Comparison of ENCODE assay signal across 44 cellular contexts in the genomic region with DNA sequence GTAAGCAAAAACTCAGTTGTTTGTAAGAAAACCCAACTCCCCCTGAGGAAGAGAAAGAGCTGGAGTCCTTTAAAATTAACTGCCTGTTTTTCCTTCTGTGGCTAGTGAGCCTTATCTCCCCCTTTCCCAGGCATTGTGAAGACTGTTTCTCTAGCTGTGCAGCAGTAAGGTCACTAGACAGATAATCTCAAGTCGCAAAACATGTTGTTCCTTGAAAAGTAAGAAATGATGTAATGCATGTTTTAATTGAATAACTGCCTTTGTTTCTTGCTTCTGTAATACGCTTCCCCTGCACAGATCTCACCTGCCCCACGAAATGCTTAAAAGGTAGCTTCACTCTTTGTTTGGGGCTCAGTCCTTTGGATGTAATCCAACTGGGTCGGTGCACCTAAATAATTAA. TPM values are rescaled to one million over a fixed set of nuclear protein-coding genes. Genes with fewer than 3 reads are reported as not detected.
"Had no signal": no experiment of that assay in that cellular context is flagged by ENCODE, and none has a peak within 500 bp of the region (broad histone marks: within the 10 kb centered on the region; RNA-seq: fewer than 3 reads in every experiment).

No MANE protein-coding gene starts in this region.

- H3K9me3 Mint-ChIP-seq: activated naive CD4-positive, alpha-beta T cell treated with anti-CD3 and anti-CD28 coated beads for 36 hours; activated naive CD4-positive, alpha-beta T cell treated with anti-CD3 and anti-CD28 coated beads, Interleukin-2, amount 10 ng/mL, durations not matched to agents 7 days and 5 days; activated naive CD4-positive, alpha-beta T cell treated with anti-CD3 and anti-CD28 coated beads, Interleukin-2, amount 50 U/mL, for 24 hours; activated naive CD4-positive, alpha-beta T cell treated with anti-CD3 and anti-CD28 coated beads, Interleukin-2, amount 50 U/mL, for 72 hours; activated naive CD8-positive, alpha-beta T cell treated with anti-CD3 and anti-CD28 coated beads for 36 hours; activated naive CD8-positive, alpha-beta T cell treated with anti-CD3 and anti-CD28 coated beads, Interleukin-2, amount 10 ng/mL, durations not matched to agents 7 days and 5 days; activated naive CD8-positive, alpha-beta T cell treated with anti-CD3 and anti-CD28 coated beads, Interleukin-2, amount 50 U/mL, for 24 hours; activated T-cell treated with anti-CD3 and anti-CD28 coated beads, Interleukin-2, amount 50 U/mL, for 24 hours; activated T-cell treated with anti-CD3 and anti-CD28 coated beads, Interleukin-2, amount 50 U/mL, for 4 hours; activated T-cell treated with anti-CD3 and anti-CD28 coated beads, Interleukin-2, amount 50 U/mL, for 72 hours; activated T-helper 1 cell treated with anti-CD3 and anti-CD28 coated beads, Interleukin-12 subunit alpha, Interleukin-12 subunit beta, Interleukin-2, Interleukin-4 antibody, amounts not matched to agents 30 ng/mL and 10 ng/mL and 1 ng/mL, durations not matched to agents 14 hours and 24 hours and 36 hours; activated T-helper 17 cell treated with anti-CD3 and anti-CD28 coated beads, Interleukin-2, amount 50 U/mL, for 72 hours; activated T-helper 2 cell treated with anti-CD3 and anti-CD28 coated beads, Interferon-gamma antibody, Interleukin-2, Interleukin-4, amounts not matched to agents 10 μg/mL and 5 μg/mL and 100 μg/mL, durations not matched to agents 14 hours and 24 hours and 36 hours; central memory CD8-positive, alpha-beta T cell had no signal

- H3K27ac ChIP-seq: adrenal gland, ascending aorta, body of pancreas, brain microvascular endothelial cell, breast epithelium, cardiac muscle cell had no signal

- H3K4me1 Mint-ChIP-seq: activated naive CD4-positive, alpha-beta T cell treated with anti-CD3 and anti-CD28 coated beads, Interleukin-2, amount 10 ng/mL, durations not matched to agents 7 days and 5 days; activated naive CD4-positive, alpha-beta T cell treated with anti-CD3 and anti-CD28 coated beads, Interleukin-2, amount 50 U/mL, for 24 hours; activated naive CD8-positive, alpha-beta T cell treated with anti-CD3 and anti-CD28 coated beads for 36 hours; activated naive CD8-positive, alpha-beta T cell treated with anti-CD3 and anti-CD28 coated beads, Interleukin-2, amount 10 ng/mL, durations not matched to agents 7 days and 5 days; activated naive CD8-positive, alpha-beta T cell treated with anti-CD3 and anti-CD28 coated beads, Interleukin-2, amount 50 U/mL, for 24 hours; activated T-helper 17 cell treated with anti-CD3 and anti-CD28 coated beads, Interleukin-2, amount 50 U/mL, for 72 hours; brain; central memory CD8-positive, alpha-beta T cell had no signal

- H3K4me1 ChIP-seq: adrenal gland, ascending aorta, body of pancreas, breast epithelium had no signal

- H3K36me3 Mint-ChIP-seq: activated naive CD4-positive, alpha-beta T cell treated with anti-CD3 and anti-CD28 coated beads, Interleukin-2, amount 10 ng/mL, durations not matched to agents 7 days and 5 days; activated naive CD4-positive, alpha-beta T cell treated with anti-CD3 and anti-CD28 coated beads, Interleukin-2, amount 50 U/mL, for 24 hours; activated naive CD4-positive, alpha-beta T cell treated with anti-CD3 and anti-CD28 coated beads, Interleukin-2, amount 50 U/mL, for 72 hours; activated naive CD8-positive, alpha-beta T cell; activated naive CD8-positive, alpha-beta T cell treated with anti-CD3 and anti-CD28 coated beads for 36 hours; activated naive CD8-positive, alpha-beta T cell treated with anti-CD3 and anti-CD28 coated beads, Interleukin-2, amount 10 ng/mL, durations not matched to agents 7 days and 5 days; brain had no signal

- H3K4me3 ChIP-seq: adrenal gland, ascending aorta, body of pancreas, breast epithelium, cardiac muscle cell had no signal

- ATAC-seq: activated naive CD4-positive, alpha-beta T cell treated with anti-CD3 and anti-CD28 coated beads, Interleukin-2, amount 50 U/mL, for 72 hours; activated naive CD8-positive, alpha-beta T cell treated with anti-CD3 and anti-CD28 coated beads, Interleukin-2, amount 50 U/mL, for 24 hours; activated T-cell treated with anti-CD3 and anti-CD28 coated beads, Interleukin-2, amount 50 U/mL, for 4 hours; activated T-cell treated with anti-CD3 and anti-CD28 coated beads, Interleukin-2, amount 50 U/mL, for 72 hours; activated T-helper 17 cell treated with anti-CD3 and anti-CD28 coated beads, Interleukin-2, amount 50 U/mL, for 72 hours; body of pancreas had no signal

- H3K27ac Mint-ChIP-seq: activated naive CD4-positive, alpha-beta T cell treated with anti-CD3 and anti-CD28 coated beads for 36 hours; activated naive CD4-positive, alpha-beta T cell treated with anti-CD3 and anti-CD28 coated beads, Interleukin-2, amount 10 ng/mL, durations not matched to agents 7 days and 5 days; activated naive CD4-positive, alpha-beta T cell treated with anti-CD3 and anti-CD28 coated beads, Interleukin-2, amount 50 U/mL, for 24 hours; activated naive CD4-positive, alpha-beta T cell treated with anti-CD3 and anti-CD28 coated beads, Interleukin-2, amount 50 U/mL, for 72 hours; activated naive CD8-positive, alpha-beta T cell; activated naive CD8-positive, alpha-beta T cell treated with anti-CD3 and anti-CD28 coated beads for 36 hours; activated naive CD8-positive, alpha-beta T cell treated with anti-CD3 and anti-CD28 coated beads, Interleukin-2, amount 10 ng/mL, durations not matched to agents 7 days and 5 days; activated naive CD8-positive, alpha-beta T cell treated with anti-CD3 and anti-CD28 coated beads, Interleukin-2, amount 50 U/mL, for 24 hours; activated T-cell treated with anti-CD3 and anti-CD28 coated beads, Interleukin-2, amount 50 U/mL, for 24 hours; activated T-cell treated with anti-CD3 and anti-CD28 coated beads, Interleukin-2, amount 50 U/mL, for 72 hours; activated T-helper 1 cell treated with anti-CD3 and anti-CD28 coated beads, Interleukin-12 subunit alpha, Interleukin-12 subunit beta, Interleukin-2, Interleukin-4 antibody, amounts not matched to agents 30 ng/mL and 10 ng/mL and 1 ng/mL, durations not matched to agents 14 hours and 24 hours and 36 hours; activated T-helper 17 cell treated with anti-CD3 and anti-CD28 coated beads, Interleukin-2, amount 50 U/mL, for 72 hours; activated T-helper 2 cell treated with anti-CD3 and anti-CD28 coated beads, Interferon-gamma antibody, Interleukin-2, Interleukin-4, amounts not matched to agents 10 μg/mL and 5 μg/mL and 100 μg/mL, durations not matched to agents 14 hours and 24 hours and 36 hours; brain had no signal

- H3K27me3 Mint-ChIP-seq: activated naive CD4-positive, alpha-beta T cell treated with anti-CD3 and anti-CD28 coated beads, Interleukin-2, amount 10 ng/mL, durations not matched to agents 7 days and 5 days; activated naive CD4-positive, alpha-beta T cell treated with anti-CD3 and anti-CD28 coated beads, Interleukin-2, amount 50 U/mL, for 24 hours; activated naive CD8-positive, alpha-beta T cell; activated naive CD8-positive, alpha-beta T cell treated with anti-CD3 and anti-CD28 coated beads for 36 hours; activated naive CD8-positive, alpha-beta T cell treated with anti-CD3 and anti-CD28 coated beads, Interleukin-2, amount 10 ng/mL, durations not matched to agents 7 days and 5 days; activated naive CD8-positive, alpha-beta T cell treated with anti-CD3 and anti-CD28 coated beads, Interleukin-2, amount 50 U/mL, for 24 hours; activated T-helper 17 cell treated with anti-CD3 and anti-CD28 coated beads, Interleukin-2, amount 50 U/mL, for 72 hours; central memory CD8-positive, alpha-beta T cell had no signal

- DNase-seq: activated effector memory CD4-positive, alpha-beta T cell treated with anti-CD3 and anti-CD28 coated beads, Interleukin-2, amount 50 U/mL, for 16 hours; activated effector memory CD4-positive, alpha-beta T cell treated with Interleukin-2 at 50 U/mL for 16 hours; activated gamma-delta T cell; activated gamma-delta T cell treated with Interleukin-2 at 50 U/mL for 16 hours; activated naive CD4-positive, alpha-beta T cell; activated naive CD4-positive, alpha-beta T cell treated with anti-CD3 and anti-CD28 coated beads for 36 hours; activated naive CD4-positive, alpha-beta T cell treated with anti-CD3 and anti-CD28 coated beads, Interleukin-2, amount 10 ng/mL, durations not matched to agents 7 days and 5 days; activated naive CD4-positive, alpha-beta T cell treated with anti-CD3 and anti-CD28 coated beads, Interleukin-2, amount 50 U/mL, for 16 hours; activated naive CD4-positive, alpha-beta T cell treated with Interleukin-2 at 50 U/mL for 16 hours; activated naive CD8-positive, alpha-beta T cell treated with anti-CD3 and anti-CD28 coated beads for 36 hours; activated naive CD8-positive, alpha-beta T cell treated with anti-CD3 and anti-CD28 coated beads, Interleukin-2, amount 10 ng/mL, durations not matched to agents 7 days and 5 days; activated naive CD8-positive, alpha-beta T cell treated with anti-CD3 and anti-CD28 coated beads, Interleukin-2, amount 50 U/mL, for 24 hours; activated T-cell treated with anti-CD3 and anti-CD28 coated beads, Interleukin-2, amount 50 U/mL, for 1 hour; activated T-cell treated with anti-CD3 and anti-CD28 coated beads, Interleukin-2, amount 50 U/mL, for 24 hours; activated T-cell treated with anti-CD3 and anti-CD28 coated beads, Interleukin-2, amount 50 U/mL, for 4 hours; activated T-cell treated with anti-CD3 and anti-CD28 coated beads, Interleukin-2, amount 50 U/mL, for 48 hours; activated T-cell treated with anti-CD3 and anti-CD28 coated beads, Interleukin-2, amount 50 U/mL, for 72 hours; adrenal gland; amniotic stem cell; amygdala; anterior cingulate cortex; aorta; body of pancreas; brain microvascular endothelial cell; caudate nucleus; central memory CD4-positive, alpha-beta T cell; cerebellar nuclear complex had no signal

- H3K9me3 ChIP-seq: adrenal gland, ascending aorta, body of pancreas, breast epithelium had no signal

- H3K36me3 ChIP-seq: adrenal gland, ascending aorta, brain microvascular endothelial cell, breast epithelium, cardiac muscle cell had no signal

- FAIRE-seq: astrocyte, bronchial epithelial cell had no signal

- H3K27me3 ChIP-seq: ascending aorta, body of pancreas, brain microvascular endothelial cell, cardiac muscle cell had no signal

- H3K4me3 Mint-ChIP-seq: activated naive CD4-positive, alpha-beta T cell treated with anti-CD3 and anti-CD28 coated beads for 36 hours; activated naive CD4-positive, alpha-beta T cell treated with anti-CD3 and anti-CD28 coated beads, Interleukin-2, amount 10 ng/mL, durations not matched to agents 7 days and 5 days; activated naive CD4-positive, alpha-beta T cell treated with anti-CD3 and anti-CD28 coated beads, Interleukin-2, amount 50 U/mL, for 24 hours; activated naive CD8-positive, alpha-beta T cell; activated naive CD8-positive, alpha-beta T cell treated with anti-CD3 and anti-CD28 coated beads for 36 hours; activated naive CD8-positive, alpha-beta T cell treated with anti-CD3 and anti-CD28 coated beads, Interleukin-2, amount 10 ng/mL, durations not matched to agents 7 days and 5 days; activated naive CD8-positive, alpha-beta T cell treated with anti-CD3 and anti-CD28 coated beads, Interleukin-2, amount 50 U/mL, for 24 hours; activated T-cell treated with anti-CD3 and anti-CD28 coated beads, Interleukin-2, amount 50 U/mL, for 24 hours; activated T-cell treated with anti-CD3 and anti-CD28 coated beads, Interleukin-2, amount 50 U/mL, for 4 hours; activated T-cell treated with anti-CD3 and anti-CD28 coated beads, Interleukin-2, amount 50 U/mL, for 72 hours; activated T-helper 1 cell treated with anti-CD3 and anti-CD28 coated beads, Interleukin-12 subunit alpha, Interleukin-12 subunit beta, Interleukin-2, Interleukin-4 antibody, amounts not matched to agents 30 ng/mL and 10 ng/mL and 1 ng/mL, durations not matched to agents 14 hours and 24 hours and 36 hours; activated T-helper 17 cell treated with anti-CD3 and anti-CD28 coated beads, Interleukin-2, amount 50 U/mL, for 72 hours; brain; central memory CD8-positive, alpha-beta T cell had no signal

RNA-seq across cellular contexts. Expression of a gene that starts 5.8 kb away (rescaled TPM):
- total RNA-seq: activated naive CD4-positive, alpha-beta T cell treated with anti-CD3 and anti-CD28 coated beads for 36 hours; activated naive CD4-positive, alpha-beta T cell treated with anti-CD3 and anti-CD28 coated beads, Interleukin-2, amount 50 U/mL, for 72 hours; activated naive CD8-positive, alpha-beta T cell treated with anti-CD3 and anti-CD28 coated beads for 36 hours; activated naive CD8-positive, alpha-beta T cell treated with anti-CD3 and anti-CD28 coated beads, Interleukin-2, amount 10 ng/mL, durations not matched to agents 7 days and 5 days; activated T-cell treated with anti-CD3 and anti-CD28 coated beads, Interleukin-2, amount 50 U/mL, for 4 hours; activated T-cell treated with anti-CD3 and anti-CD28 coated beads, Interleukin-2, amount 50 U/mL, for 72 hours; activated T-helper 1 cell treated with anti-CD3 and anti-CD28 coated beads, Interleukin-12 subunit alpha, Interleukin-12 subunit beta, Interleukin-2, Interleukin-4 antibody, amounts not matched to agents 30 ng/mL and 10 ng/mL and 1 ng/mL, durations not matched to agents 14 hours and 24 hours and 36 hours; activated T-helper 17 cell treated with anti-CD3 and anti-CD28 coated beads, Interleukin-2, amount 50 U/mL, for 72 hours; activated T-helper 2 cell treated with anti-CD3 and anti-CD28 coated beads, Interferon-gamma antibody, Interleukin-2, Interleukin-4, amounts not matched to agents 10 μg/mL and 5 μg/mL and 100 μg/mL, durations not matched to agents 14 hours and 24 hours and 36 hours; adrenal gland; aorta; ascending aorta; astrocyte; body of pancreas; breast epithelium; bronchial epithelial cell; cardiac muscle cell; cardiac septum; cerebellum; chondrocyte had no signal
- polyA plus RNA-seq: adipose tissue, adrenal gland, aorta, cardiac muscle cell had no signal

RNA-seq across cellular contexts. Expression of a gene that starts 12.6 kb away (rescaled TPM):
- total RNA-seq: activated naive CD4-positive, alpha-beta T cell treated with anti-CD3 and anti-CD28 coated beads for 36 hours; activated naive CD4-positive, alpha-beta T cell treated with anti-CD3 and anti-CD28 coated beads, Interleukin-2, amount 50 U/mL, for 72 hours; activated naive CD8-positive, alpha-beta T cell treated with anti-CD3 and anti-CD28 coated beads for 36 hours; activated naive CD8-positive, alpha-beta T cell treated with anti-CD3 and anti-CD28 coated beads, Interleukin-2, amount 10 ng/mL, durations not matched to agents 7 days and 5 days; activated T-cell treated with anti-CD3 and anti-CD28 coated beads, Interleukin-2, amount 50 U/mL, for 4 hours; activated T-cell treated with anti-CD3 and anti-CD28 coated beads, Interleukin-2, amount 50 U/mL, for 72 hours; activated T-helper 1 cell treated with anti-CD3 and anti-CD28 coated beads, Interleukin-12 subunit alpha, Interleukin-12 subunit beta, Interleukin-2, Interleukin-4 antibody, amounts not matched to agents 30 ng/mL and 10 ng/mL and 1 ng/mL, durations not matched to agents 14 hours and 24 hours and 36 hours; activated T-helper 17 cell treated with anti-CD3 and anti-CD28 coated beads, Interleukin-2, amount 50 U/mL, for 72 hours; activated T-helper 2 cell treated with anti-CD3 and anti-CD28 coated beads, Interferon-gamma antibody, Interleukin-2, Interleukin-4, amounts not matched to agents 10 μg/mL and 5 μg/mL and 100 μg/mL, durations not matched to agents 14 hours and 24 hours and 36 hours; adrenal gland; aorta; ascending aorta; astrocyte; body of pancreas; breast epithelium; bronchial epithelial cell; cardiac muscle cell; cardiac septum; cerebellum; chondrocyte had no signal
- polyA plus RNA-seq: adipose tissue, adrenal gland, aorta, cardiac muscle cell had no signal

RNA-seq across cellular contexts. Expression of a gene that starts 15.3 kb away (rescaled TPM):
- total RNA-seq: activated naive CD4-positive, alpha-beta T cell treated with anti-CD3 and anti-CD28 coated beads for 36 hours; activated naive CD4-positive, alpha-beta T cell treated with anti-CD3 and anti-CD28 coated beads, Interleukin-2, amount 50 U/mL, for 72 hours; activated naive CD8-positive, alpha-beta T cell treated with anti-CD3 and anti-CD28 coated beads for 36 hours; activated naive CD8-positive, alpha-beta T cell treated with anti-CD3 and anti-CD28 coated beads, Interleukin-2, amount 10 ng/mL, durations not matched to agents 7 days and 5 days; activated T-cell treated with anti-CD3 and anti-CD28 coated beads, Interleukin-2, amount 50 U/mL, for 4 hours; activated T-cell treated with anti-CD3 and anti-CD28 coated beads, Interleukin-2, amount 50 U/mL, for 72 hours; activated T-helper 1 cell treated with anti-CD3 and anti-CD28 coated beads, Interleukin-12 subunit alpha, Interleukin-12 subunit beta, Interleukin-2, Interleukin-4 antibody, amounts not matched to agents 30 ng/mL and 10 ng/mL and 1 ng/mL, durations not matched to agents 14 hours and 24 hours and 36 hours; activated T-helper 17 cell treated with anti-CD3 and anti-CD28 coated beads, Interleukin-2, amount 50 U/mL, for 72 hours; activated T-helper 2 cell treated with anti-CD3 and anti-CD28 coated beads, Interferon-gamma antibody, Interleukin-2, Interleukin-4, amounts not matched to agents 10 μg/mL and 5 μg/mL and 100 μg/mL, durations not matched to agents 14 hours and 24 hours and 36 hours; adrenal gland; aorta; ascending aorta; astrocyte; body of pancreas; breast epithelium; bronchial epithelial cell; cardiac muscle cell; cardiac septum; cerebellum; chondrocyte had no signal
- polyA plus RNA-seq: adipose tissue, adrenal gland, aorta had no signal

RNA-seq across cellular contexts. Expression of a gene that starts 51.6 kb away (rescaled TPM):
- total RNA-seq: ascending aorta, body of pancreas, bronchial epithelial cell, cerebellum had no signal
- polyA plus RNA-seq: aorta had no signal
